Comparison of ENCODE assay signal across 8 cellular contexts in genomic region chr2:203238711-203239526, GRCh38. TPM values are rescaled to one million over a fixed set of nuclear protein-coding genes. Genes with fewer than 3 reads are reported as not detected.
DNase-seq lines count a peak whose midpoint lies in the region; ATAC-seq lines count a peak whose summit lies in the region.

Gene CYP20A1 (plus strand): TSS chr2:203239018. CDS start chr2:203239063, 45 bp downstream.

- H3K27ac Mint-ChIP-seq in activated CD4-positive, alpha-beta T cell treated with anti-CD3 and anti-CD28 coated beads, Interleukin-2, amount 10 ng/mL, durations not matched to agents 24 days and 14 days, result peak within 1 kb of the TSS; percentile 100

- H4K20me1 ChIP-seq in BLaER1 treated with 17β-estradiol and CSF1 and Interleukin-3, amounts not matched to agents 10 nM and 100 nM, result peaks cover 0 to 35% (median 7%) of the 10 kb centered on the region in 11 experiments; a peak in 12 of 22 replicates

- H3K36me3 Mint-ChIP-seq in activated CD4-positive, alpha-beta T cell treated with anti-CD3 and anti-CD28 coated beads, Interleukin-2, amount 10 ng/mL, durations not matched to agents 24 days and 14 days (ENCODE audit: low read depth), result peaks cover 30% of the 10 kb centered on the region

- H3K4me3 ChIP-seq in BLaER1 treated with 17β-estradiol and CSF1 and Interleukin-3, amounts not matched to agents 10 nM and 100 nM, result peak within 1 kb of the TSS; percentile 74 to 95 (median 79)

- H3K4me1 Mint-ChIP-seq in activated CD4-positive, alpha-beta T cell treated with anti-CD3 and anti-CD28 coated beads, Interleukin-2, amount 10 ng/mL, durations not matched to agents 24 days and 14 days, result peaks cover 27% of the 10 kb centered on the region

- no peaks in the 10 kb centered on the region for H3K27me3 ChIP-seq in BLaER1 treated with 17β-estradiol and CSF1 and Interleukin-3, amounts not matched to agents 10 nM and 100 nM

- no peaks in the 10 kb centered on the region for H3K27me3 Mint-ChIP-seq in activated CD4-positive, alpha-beta T cell treated with anti-CD3 and anti-CD28 coated beads, Interleukin-2, amount 10 ng/mL, durations not matched to agents 24 days and 14 days

- no peaks in the 10 kb centered on the region for H3K9me3 Mint-ChIP-seq in activated CD4-positive, alpha-beta T cell treated with anti-CD3 and anti-CD28 coated beads, Interleukin-2, amount 10 ng/mL, durations not matched to agents 24 days and 14 days

- ATAC-seq in GM19324 (IDR thresholded peaks at IDR 0.05; ENCODE audit: low FRiP score, unreplicated experiment) (peak; percentile 92), HG03469 (IDR thresholded peaks at IDR 0.05; ENCODE audit: unreplicated experiment) (peak; percentile 78), left lobe of liver (peak; percentile 95)

- DNase-seq in NCI-H526 (lab: John Stamatoyannopoulos, UW) (peak; percentile 95 to 97), cortex of kidney (lab: John Stamatoyannopoulos, UW) (peak; percentile 63), left lobe of liver (ENCODE audit: low spot score) (peak; percentile 97)
- DNase-seq in activated CD4-positive, alpha-beta T cell treated with anti-CD3 and anti-CD28 coated beads, Interleukin-2, amount 10 ng/mL, durations not matched to agents 24 days and 14 days, result peak; percentile 99
- peak; percentile 94 for DNase-seq in stimulated activated CD4-positive, alpha-beta T cell treated with anti-CD3 and anti-CD28 coated beads, Interleukin-2, amount 100 ng/mL, for 4 hours (ENCODE audit: low read depth)

- H3K9ac ChIP-seq in BLaER1 treated with 17β-estradiol and CSF1 and Interleukin-3, amounts not matched to agents 10 nM and 100 nM, result peak within 1 kb of the TSS; percentile 83 to 94 (median 90)

- peaks cover 13 to 30% (median 23%) of the 10 kb centered on the region in 10 experiments for H3K4me1 ChIP-seq in BLaER1 treated with 17β-estradiol and CSF1 and Interleukin-3, amounts not matched to agents 10 nM and 100 nM

- intact Hi-C loops in activated CD4-positive, alpha-beta T cell treated with anti-CD3 and anti-CD28 coated beads, Interleukin-2, amount 10 ng/mL, durations not matched to agents 24 days and 14 days (cut with micrococcal nuclease), result loop anchor here (1.0 to 5.0 kb wide), 5 partner anchors 89 to 602 kb away; partner anchors contain the start of genes ABI2, NBEAL1 and WDR12

- peak within 1 kb of the TSS; percentile 73 to 97 (median 88) for H3K4me2 ChIP-seq in BLaER1 treated with 17β-estradiol and CSF1 and Interleukin-3, amounts not matched to agents 10 nM and 100 nM

- peak within 1 kb of the TSS; percentile 95 for H3K4me3 Mint-ChIP-seq in activated CD4-positive, alpha-beta T cell treated with anti-CD3 and anti-CD28 coated beads, Interleukin-2, amount 10 ng/mL, durations not matched to agents 24 days and 14 days

- H3K27ac ChIP-seq in BLaER1 treated with 17β-estradiol and CSF1 and Interleukin-3, amounts not matched to agents 10 nM and 100 nM, result peak within 1 kb of the TSS; percentile 80 to 96 (median 92)

- peaks cover 17 to 29% (median 24%) of the 10 kb centered on the region in 11 experiments for H3K36me3 ChIP-seq in BLaER1 treated with 17β-estradiol and CSF1 and Interleukin-3, amounts not matched to agents 10 nM and 100 nM

- no peaks in the 10 kb centered on the region for H3K9me3 ChIP-seq in BLaER1 treated with 17β-estradiol and CSF1 and Interleukin-3, amounts not matched to agents 10 nM and 100 nM (replicated peaks in 1 of 11)

RNA-seq across cellular contexts. Expression of gene CYP20A1, which starts in this region (rescaled TPM):
- 21.6 and 23.2 TPM in 2 replicates for total RNA-seq in activated CD4-positive, alpha-beta T cell treated with anti-CD3 and anti-CD28 coated beads, Interleukin-2, amount 10 ng/mL, durations not matched to agents 24 days and 14 days
- total RNA-seq in left lobe of liver, result 19.1 TPM

Comparison
In these comparisons a context has a peak if more than half of its experiments do, and no peak if none do; other contexts are left out.
1. Peak in every context shown above with its lines: DNase-seq, ATAC-seq, H3K4me3 ChIP-seq and H3K27ac ChIP-seq.